ENCODE assay signal across 10 cellular contexts in genomic region chrX:69028006-69028760, GRCh38.
A peak's percentile ranks its signal among the peaks of the same experiment; 100 is the strongest.
DNase-seq lines count a peak whose midpoint lies in the region; ATAC-seq, FAIRE-seq and TF ChIP-seq lines count a peak whose summit lies in the region.
"Had no signal": no experiment of that assay in that cellular context is flagged by ENCODE, and none has a peak within 500 bp of the region (broad histone marks: within the 10 kb centered on the region; RNA-seq: fewer than 3 reads in every experiment).

No MANE protein-coding gene starts in this region.

- H3K4me3 ChIP-seq in ACC112 (ENCODE audit: low read depth, low read length) (no peak overlapping the region), astrocyte (ENCODE audit: insufficient read depth, low read depth, low read length) (no peak overlapping the region)
- H3K4me3 ChIP-seq: right lobe of liver had no signal

- peak overlapping the region; percentile 67 for H3K4me2 ChIP-seq in astrocyte (ENCODE audit: low read length)

- H3K36me3 Mint-ChIP-seq in astrocyte (ENCODE audit: low read depth, unreplicated experiment): peaks cover 2% of the 10 kb centered on the region

- peaks cover 5% of the 10 kb centered on the region for H3K9me3 Mint-ChIP-seq in astrocyte (ENCODE audit: unreplicated experiment)

- TF ChIP-seq POLR2A in H54 (IDR thresholded peaks at IDR 0.05; ENCODE audit: low read depth, low read length) (no peak), erythroblast (IDR thresholded peaks at IDR 0.05; ENCODE audit: low read length) (no peak)

- H3K79me2 ChIP-seq in ACC112 (ENCODE audit: control insufficient read depth, insufficient read depth, low read length, unreplicated experiment) (no peaks in the 10 kb centered on the region), astrocyte (ENCODE audit: insufficient read depth, low read length) (no peaks in the 10 kb centered on the region)

- H3K9me3 ChIP-seq in astrocyte (ENCODE audit: insufficient read depth, low read depth, low read length): no peaks in the 10 kb centered on the region
- H3K9me3 ChIP-seq: right lobe of liver had no signal

- H3K36me3 ChIP-seq in ACC112 (ENCODE audit: insufficient read depth, low read length) (no peaks in the 10 kb centered on the region), astrocyte (ENCODE audit: insufficient read depth, low read length) (no peaks in the 10 kb centered on the region)
- H3K36me3 ChIP-seq: right lobe of liver had no signal

- TF ChIP-seq CTCF in astrocyte (IDR thresholded peaks at IDR 0.05; ENCODE audit: insufficient read depth, low read depth, low read length): no peak

- no peak overlapping the region for H3K27ac Mint-ChIP-seq in astrocyte (ENCODE audit: unreplicated experiment)

- ATAC-seq in GM19372 (IDR thresholded peaks at IDR 0.05; ENCODE audit: low read depth, unreplicated experiment): peak; percentile 94
- ATAC-seq in HG03097 (IDR thresholded peaks at IDR 0.05; ENCODE audit: low FRiP score, unreplicated experiment): peak; percentile 85

- H2AFZ ChIP-seq in ACC112 (ENCODE audit: low read length, unreplicated experiment): no peak overlapping the region
- H2AFZ ChIP-seq in astrocyte (ENCODE audit: low read depth, low read length): no peak overlapping the region

- H3K27me3 ChIP-seq in ACC112 (ENCODE audit: insufficient read depth, low read length) (no peaks in the 10 kb centered on the region), astrocyte (ENCODE audit: insufficient read depth, low read length) (no peaks in the 10 kb centered on the region)
- H3K27me3 ChIP-seq: right lobe of liver had no signal

- peak; percentile 5 for FAIRE-seq in astrocyte (lab: Jason Lieb, UNC)
- FAIRE-seq in H54 (lab: Jason Lieb, UNC): no peak
- FAIRE-seq: HepG2 had no signal

- no peaks in the 10 kb centered on the region for H4K20me1 ChIP-seq in astrocyte (ENCODE audit: insufficient read depth, low read length)

- H3K4me3 Mint-ChIP-seq in astrocyte (ENCODE audit: unreplicated experiment): no peak overlapping the region

- H3K4me1 ChIP-seq in ACC112 (ENCODE audit: control insufficient read depth, insufficient read depth, low read length, unreplicated experiment) (peaks cover 31% of the 10 kb centered on the region), astrocyte (ENCODE audit: insufficient read depth, low read length) (peaks cover 17% of the 10 kb centered on the region)
- H3K4me1 ChIP-seq: right lobe of liver had no signal

- H3K27ac ChIP-seq in ACC112 (ENCODE audit: low read depth, low read length) (peak overlapping the region; percentile 78; the same call in 1 of the 2 replicates), astrocyte (ENCODE audit: low read depth, low read length) (peak overlapping the region; percentile 72)
- H3K27ac ChIP-seq: right lobe of liver had no signal

- H3K9ac ChIP-seq in astrocyte (ENCODE audit: low read length): no peak overlapping the region

- no peak for DNase-seq in astrocyte (ENCODE audit: low read depth)
- DNase-seq in H54 (ENCODE audit: insufficient read length, low spot score): no peak
- no peak for DNase-seq in NCI-H1436 (lab: John Stamatoyannopoulos, UW)
- DNase-seq in NCI-H226: no peak
- DNase-seq in erythroblast (lab: John Stamatoyannopoulos, UW): no peak

- H3K27me3 Mint-ChIP-seq in astrocyte (ENCODE audit: low read depth, unreplicated experiment): no peaks in the 10 kb centered on the region

- peaks cover 7% of the 10 kb centered on the region for H3K4me1 Mint-ChIP-seq in astrocyte (ENCODE audit: low read depth, unreplicated experiment)
